ENCODE assay signal across 1 cellular context in genomic region chr20:41137412-41138216, GRCh38.
TF ChIP-seq lines count a peak whose summit lies in the region.

Gene PLCG1, plus strand, starts transcription at chr20:41137543. Its CDS starts 99 bp downstream, at chr20:41137642.

TF ChIP-seq in HepG2, 621 proteins besides CTCF, POLR2A, EP300 and RAD21 (continued from another document and continues in another):
- TF ChIP-seq ZHX2 (IDR thresholded peaks at IDR 0.05; ENCODE audit: low read depth): no peak; the same call in 1 of the 2 replicates
- no peak for TF ChIP-seq ZHX2 (CRISPR knock-in tag; IDR thresholded peaks at IDR 0.05; ENCODE audit: borderline replicate concordance)
- peak; percentile 99 for TF ChIP-seq YEATS2 (CRISPR knock-in tag; IDR thresholded peaks at IDR 0.05; ENCODE audit: borderline replicate concordance)
- no peak; the same call in 1 of the 2 replicates for TF ChIP-seq SALL2 (CRISPR knock-in tag; IDR thresholded peaks at IDR 0.05)
- no peak; the same call in 1 of the 2 replicates for TF ChIP-seq ZNF850 (CRISPR knock-in tag; conservative IDR thresholded peaks at IDR 0.05)
- no peak for TF ChIP-seq ZNF530 (CRISPR knock-in tag; IDR thresholded peaks at IDR 0.05; ENCODE audit: low read depth)
- peak; percentile 89 for TF ChIP-seq GABPB1 (CRISPR knock-in tag; IDR thresholded peaks at IDR 0.05)
- no peak for TF ChIP-seq GMEB1 (CRISPR knock-in tag; IDR thresholded peaks at IDR 0.05; ENCODE audit: borderline replicate concordance)
- no peak for TF ChIP-seq HOXA9 (CRISPR knock-in tag; IDR thresholded peaks at IDR 0.05; ENCODE audit: borderline replicate concordance)
- TF ChIP-seq NFATC3 (CRISPR knock-in tag; IDR thresholded peaks at IDR 0.05): no peak
- TF ChIP-seq SP2 (CRISPR knock-in tag; IDR thresholded peaks at IDR 0.05): peak; percentile 52; the same call in 1 of the 2 replicates
- no peak for TF ChIP-seq ZNF543 (CRISPR knock-in tag; IDR thresholded peaks at IDR 0.05)
- peak; percentile 29; the same call in 1 of the 2 replicates for TF ChIP-seq NCOR1 (IDR thresholded peaks at IDR 0.05; ENCODE audit: borderline replicate concordance, low read length)
- TF ChIP-seq CSRNP1 (CRISPR knock-in tag; IDR thresholded peaks at IDR 0.05): 0 out of 2 replicates have a peak, but pooled peaks have one; percentile 63
- 0 out of 2 replicates have a peak, but pooled peaks have one; percentile 18 for TF ChIP-seq GATA4 (IDR thresholded peaks at IDR 0.05; ENCODE audit: borderline replicate concordance, low read depth)
- TF ChIP-seq ZNF670 (CRISPR knock-in tag; IDR thresholded peaks at IDR 0.05; ENCODE audit: borderline replicate concordance): no peak
- no peak; the same call in 1 of the 2 replicates for TF ChIP-seq JDP2 (CRISPR knock-in tag; IDR thresholded peaks at IDR 0.05; ENCODE audit: borderline replicate concordance)
- peak; percentile 98; the same call in 1 of the 2 replicates for TF ChIP-seq DMTF1 (CRISPR knock-in tag; IDR thresholded peaks at IDR 0.05)
- TF ChIP-seq ZNF503 (CRISPR knock-in tag; IDR thresholded peaks at IDR 0.05): no peak
- no peak; the same call in 1 of the 2 replicates for TF ChIP-seq ATF6 (CRISPR knock-in tag; conservative IDR thresholded peaks at IDR 0.05)
- TF ChIP-seq XRCC5 (optimal IDR thresholded peaks at IDR 0.05; ENCODE audit: low read length): peak; percentile 53
- TF ChIP-seq CREM (IDR thresholded peaks at IDR 0.05): no peak
- no peak for TF ChIP-seq CREM (CRISPR knock-in tag; IDR thresholded peaks at IDR 0.05)
- TF ChIP-seq POLR2AphosphoS5 (IDR thresholded peaks at IDR 0.05; ENCODE audit: low read depth, low read length): peak; percentile 31; the same call in 1 of the 2 replicates
- no peak for TF ChIP-seq RFX3 (CRISPR knock-in tag; IDR thresholded peaks at IDR 0.05)
- no peak for TF ChIP-seq PLSCR1 (CRISPR knock-in tag; IDR thresholded peaks at IDR 0.05; ENCODE audit: borderline replicate concordance)
- TF ChIP-seq ZNF260 (CRISPR knock-in tag; IDR thresholded peaks at IDR 0.05; ENCODE audit: borderline replicate concordance, low read depth): no peak
- TF ChIP-seq ZNF329 (CRISPR knock-in tag; IDR thresholded peaks at IDR 0.05; ENCODE audit: low read depth): no peak; the same call in 1 of the 2 replicates
- TF ChIP-seq RBM22 (optimal IDR thresholded peaks at IDR 0.05; ENCODE audit: low read length): no peak
- peak; percentile 29; the same call in 1 of the 2 replicates for TF ChIP-seq ZNF143 (CRISPR knock-in tag; IDR thresholded peaks at IDR 0.05)
- TF ChIP-seq MYPOP (CRISPR knock-in tag; IDR thresholded peaks at IDR 0.05): peak; percentile 69; the same call in 1 of the 2 replicates
- TF ChIP-seq HIC2 (CRISPR knock-in tag; IDR thresholded peaks at IDR 0.05; ENCODE audit: low read depth): no peak; the same call in 1 of the 2 replicates
- TF ChIP-seq NPAS2 (CRISPR knock-in tag; IDR thresholded peaks at IDR 0.05; ENCODE audit: borderline replicate concordance): no peak
- TF ChIP-seq JARID2 (CRISPR knock-in tag; IDR thresholded peaks at IDR 0.05; ENCODE audit: insufficient replicate concordance): no peak
- TF ChIP-seq SP1 (IDR thresholded peaks at IDR 0.05): no peak
- peak; percentile 47 for TF ChIP-seq SP1 (CRISPR knock-in tag; IDR thresholded peaks at IDR 0.05)
- TF ChIP-seq MLLT10 (CRISPR knock-in tag; IDR thresholded peaks at IDR 0.05): no peak
